ENCODE assay signal across 23 cellular contexts in genomic region chr3:4332574-4332973, GRCh38. TPM values are rescaled to one million over a fixed set of nuclear protein-coding genes. Genes with fewer than 3 reads are reported as not detected.
DNase-seq lines count a peak whose midpoint lies in the region; ATAC-seq, FAIRE-seq and TF ChIP-seq lines count a peak whose summit lies in the region.
"Had no signal": no experiment of that assay in that cellular context is flagged by ENCODE, and none has a peak within 500 bp of the region (broad histone marks: within the 10 kb centered on the region; RNA-seq: fewer than 3 reads in every experiment).

No MANE protein-coding gene starts in this region.

- ATAC-seq in HepG2 (peak; percentile 81), HG03025 (IDR thresholded peaks at IDR 0.05; ENCODE audit: low FRiP score, unreplicated experiment) (no peak), HG03565 (IDR thresholded peaks at IDR 0.05; ENCODE audit: unreplicated experiment) (no peak)
- ATAC-seq: HCT116 had no signal

- no peak overlapping the region for H3K14ac ChIP-seq in H9 (ENCODE audit: insufficient read depth, low read length)
- H3K14ac ChIP-seq in H1 (ENCODE audit: insufficient read length) = no peak overlapping the region
- H3K14ac ChIP-seq in neuronal stem cell (ENCODE audit: low read length) = no peak overlapping the region

- H2BK5ac ChIP-seq in H9 (ENCODE audit: insufficient read length, low read length) = no peak overlapping the region
- no peak overlapping the region for H2BK5ac ChIP-seq in H1 (ENCODE audit: low read depth, low read length)
- peak overlapping the region; percentile 59 for H2BK5ac ChIP-seq in neuronal stem cell (ENCODE audit: low read length)

- peaks cover 19 to 26% (median 22%) of the 10 kb centered on the region in 3 experiments for H3K36me3 Mint-ChIP-seq in H9 (ENCODE audit: insufficient read depth in 1 of 3, low read depth in 3 of 3)

- H3K23ac ChIP-seq in H9 (ENCODE audit: insufficient read length, low read depth, low read length) (no peak overlapping the region), H1 (ENCODE audit: insufficient read length) (no peak overlapping the region), neuronal stem cell (ENCODE audit: low read depth, low read length, poor library complexity) (no peak overlapping the region)

- TF ChIP-seq POLR2A in H1 (IDR thresholded peaks at IDR 0.05; ENCODE audit: control extremely low read depth in 1 of 2, low read depth in 2 of 2, low read length in 2 of 2) (no peak), HepG2 (IDR thresholded peaks at IDR 0.05; ENCODE audit: insufficient read depth in 1 of 2, low read depth in 2 of 2, low read length in 2 of 2) (no peak)

- CTCF ChIA-PET in H1 (lab: Charles Lee; ENCODE audit: partially characterized antibody) (interaction anchor here (1.1 to 6.1 kb wide), 5 partner anchors 10 to 301 kb away, joined by 3 to 21 read pairs (median 5); no protein-coding TSS in a partner anchor), HepG2 (lab: Yijun Ruan, JAX; ENCODE audit: low intra/inter-chr PET ratio, low total read pairs) (no interaction called here)

- FAIRE-seq in H1 (lab: Jason Lieb, UNC) (no peak), HepG2 (lab: Jason Lieb, UNC) (no peak)
- FAIRE-seq: D721Med, GM12891, GM18507 had no signal

- H3K4me1 Mint-ChIP-seq in H9 = peaks cover 36 to 43% of the 10 kb centered on the region in 2 experiments
- H3K4me1 Mint-ChIP-seq: B cell; CD14-positive monocyte; CD8-positive, alpha-beta memory T cell had no signal

- POLR2A ChIA-PET in H1 (lab: Charles Lee; ENCODE audit: partially characterized antibody) (interaction anchor here (1.5 kb wide), 1 partner anchor 25 kb away, joined by 4 read pairs; no protein-coding TSS in a partner anchor), HepG2 (lab: Yijun Ruan, JAX) (no interaction called here)

- H2AFZ ChIP-seq in H9 (ENCODE audit: low read length) = no peak overlapping the region
- no peak overlapping the region for H2AFZ ChIP-seq in H1 (ENCODE audit: low read length)
- peak overlapping the region; percentile 71 for H2AFZ ChIP-seq in HepG2 (ENCODE audit: low read length)
- H2AFZ ChIP-seq in neuronal stem cell (ENCODE audit: low read length) = no peak overlapping the region

- H3K9me3 Mint-ChIP-seq in H9 = peaks cover 26 to 28% of the 10 kb centered on the region in 2 experiments

- H2BK12ac ChIP-seq in H9 (ENCODE audit: insufficient read length, low read depth, low read length) (no peak overlapping the region), H1 (ENCODE audit: low read depth, low read length) (no peak overlapping the region), neuronal stem cell (ENCODE audit: low read length) (no peak overlapping the region)

- in situ Hi-C loops in HepG2 (cut with HindIII; ENCODE audit: extremely low pct_ligation_motif_present, low pct_unique_long_range_greater_than_20kb) = no loop called here

- H3K27me3 Mint-ChIP-seq in H9 (ENCODE audit: low read depth) = no peaks in the 10 kb centered on the region
- H3K27me3 Mint-ChIP-seq: B cell; CD4-positive, alpha-beta T cell; CD8-positive, alpha-beta memory T cell had no signal

- H2BK20ac ChIP-seq in H9 (ENCODE audit: low read depth, low read length, poor library complexity, severe bottlenecking) (no peak overlapping the region), H1 (ENCODE audit: low read length) (0 out of 2 replicates have a peak overlapping the region, but pooled peaks have one; percentile 48)

- no peak overlapping the region for H4K5ac ChIP-seq in H9 (ENCODE audit: insufficient read length, low read depth, low read length)
- H4K5ac ChIP-seq in H1 (ENCODE audit: insufficient read length, low read depth, low read length) = no peak overlapping the region

- no CpG with 5 or more reads among the region's 3 CpGs for WGBS in H9 (ENCODE audit: extremely low coverage, insufficient read length, low lambda C conversion rate)
- 84% methylated on average over 3 of the region's 3 CpGs; no CpG with 5 or more reads in 1 of the 2 experiments for WGBS in H1 (ENCODE audit: extremely low coverage in 1 of 2, insufficient coverage in 1 of 2, insufficient read length in 1 of 2, insufficient replicate concordance in 2 of 2, low coverage in 1 of 2, low lambda C conversion rate in 2 of 2, missing lambda C conversion rate in 1 of 2), 2 experiments
- WGBS in HepG2 (ENCODE audit: low lambda C conversion rate) = 51% methylated on average over 3 of the region's 3 CpGs
- no CpG with 5 or more reads among the region's 3 CpGs for WGBS in neuronal stem cell (ENCODE audit: extremely low coverage in 2 of 2, insufficient read length in 2 of 2, insufficient replicate concordance in 1 of 2), 2 donors

- no peaks in the 10 kb centered on the region for H3K27me3 ChIP-seq in H9 (ENCODE audit: insufficient read depth, low read length)
- H3K27me3 ChIP-seq in H1 (replicated peaks in 1 of 4; ENCODE audit: control insufficient read depth in 3 of 4, extremely low read depth in 1 of 4, insufficient read depth in 3 of 4, low read length in 3 of 4) = no peaks in the 10 kb centered on the region
- no peaks in the 10 kb centered on the region for H3K27me3 ChIP-seq in HepG2 (ENCODE audit: control insufficient read depth in 1 of 2, insufficient read depth in 2 of 2, low read length in 2 of 2)
- H3K27me3 ChIP-seq in neuronal stem cell (ENCODE audit: control insufficient read depth in 3 of 3, insufficient read depth in 3 of 3, low read depth in 1 of 3, low read length in 3 of 3) = no peaks in the 10 kb centered on the region
- H3K27me3 ChIP-seq: BLaER1 had no signal

- H3T11ph ChIP-seq in H9 (ENCODE audit: low read length) = no peak overlapping the region

- TF ChIP-seq EP300 in H1 (IDR thresholded peaks at IDR 0.05; ENCODE audit: borderline replicate concordance in 1 of 2, low read depth in 2 of 2, low read length in 2 of 2) (no peak), HepG2 (IDR thresholded peaks at IDR 0.05; ENCODE audit: low read depth in 2 of 2, low read length in 2 of 2) (no peak), HepG2 (CRISPR knock-in tag; IDR thresholded peaks at IDR 0.05; ENCODE audit: borderline replicate concordance) (no peak)

- H3K4me2 ChIP-seq in H9 (ENCODE audit: insufficient read depth, insufficient read length, low read length) (no peak overlapping the region), H1 (ENCODE audit: insufficient read depth in 1 of 2, low read depth in 2 of 2, low read length in 2 of 2) (no peak overlapping the region), HepG2 (ENCODE audit: low read depth, low read length) (peak overlapping the region; percentile 53), neuronal stem cell (ENCODE audit: insufficient read depth, low read length, poor library complexity, severe bottlenecking) (no peak overlapping the region)
- H3K4me2 ChIP-seq: BLaER1 had no signal

- H3K4me3 Mint-ChIP-seq in H9 = no peak overlapping the region
- H3K4me3 Mint-ChIP-seq: B cell; CD14-positive monocyte; CD4-positive, alpha-beta T cell; CD8-positive, alpha-beta memory T cell had no signal

- DNase-seq in H9 = no peak
- no peak for DNase-seq in H1 (ENCODE audit: low read depth in 1 of 2, low spot score in 2 of 2)
- no peak for DNase-seq in HepG2 (ENCODE audit: low spot score)
- no peak for DNase-seq in neuronal stem cell (ENCODE audit: low spot score)
- no peak for DNase-seq in AG08396 (ENCODE audit: low spot score)
- DNase-seq in NCI-H2029 (lab: John Stamatoyannopoulos, UW) = no peak
- DNase-seq: CD4-positive, alpha-beta T cell; CD8-positive, alpha-beta memory T cell; DMS 273 treated with DMSO at 0.1 percent for 48 hours; DMS79; EL; GF-D8; GOT3; H7 had no signal

- H2BK120ac ChIP-seq in H9 (ENCODE audit: low read depth, low read length, poor library complexity, severe bottlenecking) = no peak overlapping the region
- no peak overlapping the region for H2BK120ac ChIP-seq in H1 (replicated peaks; ENCODE audit: low read depth, low read length)
- no peak overlapping the region for H2BK120ac ChIP-seq in neuronal stem cell (ENCODE audit: low read depth, low read length)

- H3K23me2 ChIP-seq in H9 (ENCODE audit: insufficient read length, low read depth, low read length, poor library complexity, severe bottlenecking) = no peaks in the 10 kb centered on the region
- H3K23me2 ChIP-seq in H1 (ENCODE audit: low read depth, low read length) = 0 out of 2 replicates have a peak, but pooled peaks cover 2% of the 10 kb centered on the region

- H3K27ac ChIP-seq in H9 (ENCODE audit: insufficient read length, low read depth, low read length) (no peak overlapping the region), H1 (ENCODE audit: low read depth, low read length) (no peak overlapping the region), HepG2 (ENCODE audit: extremely low read length, insufficient read depth, low read length) (peak overlapping the region; percentile 19), neuronal stem cell (replicated peaks; ENCODE audit: low read length) (no peak overlapping the region)
- H3K27ac ChIP-seq: BLaER1 had no signal

- H2BK15ac ChIP-seq in H9 (ENCODE audit: low read depth, low read length) (no peak overlapping the region), H1 (ENCODE audit: low read length) (no peak overlapping the region), neuronal stem cell (ENCODE audit: low read length) (no peak overlapping the region)

- intact Hi-C loops in HepG2 (cut with micrococcal nuclease; ENCODE audit: unreplicated experiment) = loop anchor here (5.0 kb wide), 1 partner anchor 300 kb away; no protein-coding TSS in a partner anchor

- H3K56ac ChIP-seq in H9 (ENCODE audit: insufficient read length, low read depth, low read length) (no peak overlapping the region), H1 (replicated peaks; ENCODE audit: insufficient read length, low read depth, low read length) (no peak overlapping the region)

- H3K4me1 ChIP-seq in H9 (ENCODE audit: insufficient read depth, low read length) (no peaks in the 10 kb centered on the region; the same call in 1 of the 2 replicates), H1 (replicated peaks in 1 of 4; ENCODE audit: control insufficient read depth in 3 of 4, insufficient read depth in 4 of 4, low read length in 3 of 4) (peaks cover 1 to 11% (median 6%) of the 10 kb centered on the region in 4 experiments; a peak in 4 of 7 replicates), HepG2 (ENCODE audit: insufficient read depth, low read length) (peaks cover 22% of the 10 kb centered on the region), neuronal stem cell (ENCODE audit: control insufficient read depth in 2 of 2, insufficient read depth in 1 of 2, low read depth in 1 of 2, low read length in 2 of 2) (no peaks in the 10 kb centered on the region)
- H3K4me1 ChIP-seq: BLaER1 had no signal

- H2AK5ac ChIP-seq in H9 (ENCODE audit: insufficient read length, low read length) = no peak overlapping the region
- H2AK5ac ChIP-seq in H1 (ENCODE audit: low read depth, low read length) = no peak overlapping the region; the same call in 1 of the 2 replicates
- no peak overlapping the region for H2AK5ac ChIP-seq in neuronal stem cell (ENCODE audit: low read depth, low read length)

- H4K20me1 ChIP-seq in H9 (ENCODE audit: control insufficient read depth, insufficient read depth, insufficient read length) (no peaks in the 10 kb centered on the region), H1 (replicated peaks in 1 of 2; ENCODE audit: control insufficient read depth in 1 of 2, insufficient read depth in 2 of 2, low read length in 2 of 2) (no peaks in the 10 kb centered on the region), HepG2 (ENCODE audit: insufficient read depth, low read length) (no peaks in the 10 kb centered on the region)
- H4K20me1 ChIP-seq: BLaER1 had no signal

- H3K79me1 ChIP-seq in H9 (ENCODE audit: insufficient read depth, low read depth, low read length, poor library complexity, severe bottlenecking) (no peaks in the 10 kb centered on the region), H1 (ENCODE audit: low read depth, low read length) (no peaks in the 10 kb centered on the region), neuronal stem cell (ENCODE audit: low read depth, low read length) (no peaks in the 10 kb centered on the region)

- no TSS peak for BruUV-seq in HepG2 (replicated peaks; lab: Mats Ljungman, UMichigan)

- H3K36me3 ChIP-seq in H1 (ENCODE audit: control insufficient read depth in 2 of 4, insufficient read depth in 4 of 4, low read length in 3 of 4) = peaks cover 0 to 6% (median 1%) of the 10 kb centered on the region in 4 experiments; a peak in 2 of 8 replicates
- H3K36me3 ChIP-seq in HepG2 (replicated peaks in 1 of 2; ENCODE audit: control insufficient read depth in 1 of 2, insufficient read depth in 2 of 2, low read length in 2 of 2) = no peaks in the 10 kb centered on the region
- no peaks in the 10 kb centered on the region for H3K36me3 ChIP-seq in neuronal stem cell (replicated peaks in 1 of 2; ENCODE audit: control insufficient read depth in 2 of 2, insufficient read depth in 2 of 2, low read length in 2 of 2)

- H3K9ac ChIP-seq in H9 (ENCODE audit: extremely low read depth, insufficient read length, low read length) = no peak overlapping the region
- H3K9ac ChIP-seq in H1 (replicated peaks in 1 of 4; ENCODE audit: extremely low read depth in 1 of 4, low read depth in 3 of 4, low read length in 3 of 4) = no peak overlapping the region
- H3K9ac ChIP-seq in HepG2 (ENCODE audit: insufficient read depth, low read depth, low read length) = no peak overlapping the region
- no peak overlapping the region for H3K9ac ChIP-seq in neuronal stem cell (ENCODE audit: low read depth, low read length, poor library complexity)
- H3K9ac ChIP-seq: BLaER1 had no signal

- no peak overlapping the region for H4K8ac ChIP-seq in H9 (replicated peaks; ENCODE audit: insufficient read length, low read depth, low read length)
- no peak overlapping the region for H4K8ac ChIP-seq in H1 (ENCODE audit: extremely low read depth, insufficient read depth, low read length)
- H4K8ac ChIP-seq in neuronal stem cell (ENCODE audit: low read depth, low read length) = no peak overlapping the region

- H4K91ac ChIP-seq in H9 (ENCODE audit: insufficient read length, low read depth, low read length) (no peak overlapping the region), H1 (replicated peaks; ENCODE audit: insufficient read length, low read length) (no peak overlapping the region), neuronal stem cell (ENCODE audit: low read depth, low read length, poor library complexity) (no peak overlapping the region)

- no peak for TF ChIP-seq CTCF in H9 (conservative IDR thresholded peaks at IDR 0.05)
- TF ChIP-seq CTCF in H1 (IDR thresholded peaks at IDR 0.05; ENCODE audit: control extremely low read depth in 1 of 3, insufficient read depth in 1 of 3, low read depth in 1 of 3, low read length in 3 of 3) = no peak
- no peak for TF ChIP-seq CTCF in HepG2 (CRISPR knock-in tag; IDR thresholded peaks at IDR 0.05)

- no peak overlapping the region for H3K4me3 ChIP-seq in H1 (ENCODE audit: extremely low read depth in 1 of 4, insufficient read depth in 2 of 4, low read depth in 3 of 4, low read length in 4 of 4)
- H3K4me3 ChIP-seq in HepG2 (replicated peaks in 1 of 3; ENCODE audit: insufficient read depth in 1 of 3, low read depth in 2 of 3, low read length in 3 of 3) = peak overlapping the region in 2 of 3 experiments; percentile 17 to 27; a peak in 3 of 6 replicates
- no peak overlapping the region for H3K4me3 ChIP-seq in neuronal stem cell (ENCODE audit: low read length in 2 of 2)
- H3K4me3 ChIP-seq: BLaER1 had no signal

- H3K18ac ChIP-seq in H9 (ENCODE audit: insufficient read length, low read depth, low read length) (no peak overlapping the region), H1 (ENCODE audit: extremely low read depth, low read length) (no peak overlapping the region), neuronal stem cell (ENCODE audit: low read length) (no peak overlapping the region)

- H3K4ac ChIP-seq in H9 (ENCODE audit: low read depth, low read length) = no peak overlapping the region
- no peak overlapping the region for H3K4ac ChIP-seq in H1 (replicated peaks; ENCODE audit: insufficient read length, low read depth, low read length)
- no peak overlapping the region for H3K4ac ChIP-seq in neuronal stem cell (ENCODE audit: low read length)

- TF ChIP-seq RAD21 in H1 (IDR thresholded peaks at IDR 0.05 in 1 of 2, conservative IDR thresholded peaks at IDR 0.05 in 1 of 2; ENCODE audit: low read depth in 2 of 2, low read length in 2 of 2) (no peak), HepG2 (CRISPR knock-in tag; IDR thresholded peaks at IDR 0.05) (no peak)

- H3K27ac Mint-ChIP-seq in H9 = peak overlapping the region in 2 of 3 experiments; percentile 72 to 82; a peak in 4 of 7 replicates
- H3K27ac Mint-ChIP-seq: B cell; CD14-positive monocyte; CD4-positive, alpha-beta T cell; CD8-positive, alpha-beta memory T cell had no signal

- peaks cover 7% of the 10 kb centered on the region for H3K9me3 ChIP-seq in H9 (ENCODE audit: control insufficient read depth, low read depth, low read length)
- H3K9me3 ChIP-seq in H1 (ENCODE audit: insufficient read depth in 2 of 2, low read depth in 1 of 2, low read length in 1 of 2) = peaks cover 15 to 20% of the 10 kb centered on the region in 2 experiments; a peak in 3 of 4 replicates
- peaks cover 23% of the 10 kb centered on the region; the same call in 1 of the 2 replicates for H3K9me3 ChIP-seq in HepG2 (ENCODE audit: low read length)
- H3K9me3 ChIP-seq in neuronal stem cell (replicated peaks in 1 of 2; ENCODE audit: control insufficient read depth in 2 of 2, insufficient read depth in 1 of 2, low read depth in 1 of 2, low read length in 2 of 2) = peaks cover 3 to 12% of the 10 kb centered on the region in 2 donors

- H3K79me2 ChIP-seq in H9 (ENCODE audit: insufficient read depth, low read length) = no peaks in the 10 kb centered on the region
- no peaks in the 10 kb centered on the region for H3K79me2 ChIP-seq in H1 (ENCODE audit: control insufficient read depth in 1 of 2, insufficient read depth in 2 of 2, low read length in 2 of 2)
- H3K79me2 ChIP-seq in HepG2 (ENCODE audit: insufficient read depth, low read length) = no peaks in the 10 kb centered on the region

RNA-seq across cellular contexts. Expression of gene SETMAR, which starts 29.4 kb away (rescaled TPM):
- total RNA-seq in H9 (2021) (28.6 and 29.1 TPM in 2 replicates), HepG2 (2016; rRNA removed; fragmentation: Illumina TruSeq; extraction: Trizol) (16.7 and 20.5 TPM in 2 replicates)
- total RNA-seq in H1 (2021; fragmentation: NEBNext Ultra II Directional; extraction: Animal tissue kit (Norgen Biotek cat#: 25700)) = 25.3 and 25.6 TPM in 2 replicates
- polyA plus RNA-seq in H1 (2011; rRNA removed) (11.5 and 16.1 TPM in 2 replicates), HepG2 (2011; rRNA removed) (5.3 and 7.0 TPM in 2 replicates)
- polyA plus RNA-seq in H1 (2011; cell fraction: cytosol; rRNA removed) = 18.0 TPM
- polyA plus RNA-seq in H1 (2011; cell fraction: nucleus; rRNA removed) = 20.7 TPM
- polyA plus RNA-seq in H1 (2012, experiment 1 of 2) = 20.6 to 28.5 TPM (median 24.0 TPM) in 4 replicates
- 2.6 TPM for polyA plus RNA-seq in H1 (2012, experiment 2 of 2)
- 22.2 TPM for polyA plus RNA-seq in H1 (2013, experiment 1 of 2)
- 19.2 TPM for polyA plus RNA-seq in H1 (2013, experiment 2 of 2)
- 35.3 and 39.6 TPM in 2 replicates for polyA minus RNA-seq in H1 (2011; rRNA and poly(A)+ RNA removed)
- 11.8 TPM for polyA minus RNA-seq in H1 (2011; cell fraction: cytosol; rRNA and poly(A)+ RNA removed)
- polyA minus RNA-seq in H1 (2011; cell fraction: nucleus; rRNA and poly(A)+ RNA removed) = 72.1 TPM
- 6.1 and 7.6 TPM in 2 replicates for total RNA-seq in HepG2 (2016; cell fraction: cytosol; rRNA removed; fragmentation: Illumina TruSeq; extraction: Trizol; ENCODE audit: low read depth)
- 16.3 and 19.1 TPM in 2 replicates for total RNA-seq in HepG2 (2016; cell fraction: insoluble cytoplasmic fraction; rRNA removed; fragmentation: Illumina TruSeq; extraction: Trizol)
- 10.2 and 10.7 TPM in 2 replicates for total RNA-seq in HepG2 (2016; cell fraction: membrane; rRNA removed; fragmentation: Illumina TruSeq; extraction: Trizol)
- total RNA-seq in HepG2 (2016; cell fraction: nucleus; rRNA removed; fragmentation: Illumina TruSeq; extraction: Trizol) = 11.8 and 16.3 TPM in 2 replicates
- polyA plus RNA-seq in HepG2 (2011; cell fraction: cytosol; rRNA removed) = 3.5 and 5.6 TPM in 2 replicates
- 4.9 and 5.1 TPM in 2 replicates for polyA plus RNA-seq in HepG2 (2011; cell fraction: nucleus; rRNA removed)
- 6.7 and 8.0 TPM in 2 replicates for polyA plus RNA-seq in HepG2 (2012)
- 2.6 and 3.6 TPM in 2 replicates for polyA plus RNA-seq in HepG2 (2016; cell fraction: cytosol; fragmentation: Illumina TruSeq; extraction: Trizol; ENCODE audit: low read depth)
- polyA plus RNA-seq in HepG2 (2016; cell fraction: insoluble cytoplasmic fraction; fragmentation: Illumina TruSeq; extraction: Trizol; ENCODE audit: low read depth) = 18.7 and 19.5 TPM in 2 replicates
- polyA plus RNA-seq in HepG2 (2016; cell fraction: membrane; fragmentation: Illumina TruSeq; extraction: Trizol; ENCODE audit: low read depth) = 4.9 and 5.8 TPM in 2 replicates
- polyA plus RNA-seq in HepG2 (2016; cell fraction: nucleus; fragmentation: Illumina TruSeq; extraction: Trizol; ENCODE audit: insufficient read depth, low read depth) = 12.5 and 13.0 TPM in 2 replicates
- 12.4 and 17.9 TPM in 2 replicates for polyA minus RNA-seq in HepG2 (2011; rRNA and poly(A)+ RNA removed; ENCODE audit: low replicate concordance)
- polyA minus RNA-seq in HepG2 (2011; cell fraction: cytosol; rRNA and poly(A)+ RNA removed) = 2.1 and 4.2 TPM in 2 replicates
- polyA minus RNA-seq in HepG2 (2011; cell fraction: nucleus; rRNA and poly(A)+ RNA removed) = 24.1 and 28.3 TPM in 2 replicates
- polyA plus RNA-seq in neuronal stem cell (2013, experiment 1 of 2) = 19.8 TPM
- 20.7 TPM for polyA plus RNA-seq in neuronal stem cell (2013, experiment 2 of 2)

Comparison
In these comparisons a context has a peak if more than half of its experiments do, and no peak if none do; other contexts are left out.
1. H3K4me3 ChIP-seq: peak in HepG2 (2 of 3); none in H1 (0 of 4) and neuronal stem cell (0 of 2).